Comparison of ENCODE assay signal across 1 cellular context in genomic region chr7:150945853-150946825, GRCh38.
TF ChIP-seq lines count a peak whose summit lies in the region.

No MANE protein-coding gene starts in this region.

TF ChIP-seq in K562, 482 proteins besides CTCF, POLR2A, EP300 and RAD21 (continued from another document):
- no peak for TF ChIP-seq SIRT6 (IDR thresholded peaks at IDR 0.05; ENCODE audit: low read depth, low read length)
- TF ChIP-seq RBBP5 (IDR thresholded peaks at IDR 0.05; ENCODE audit: borderline replicate concordance, insufficient read depth, low read length, poor library complexity, severe bottlenecking): no peak
- peak; percentile 42 for TF ChIP-seq RBFOX2 (IDR thresholded peaks at IDR 0.05; ENCODE audit: low read depth, low read length)
